1 cellular context compared by ENCODE assay signal in genomic region chr6:130858498-130859160, GRCh38.
TF ChIP-seq lines count a peak whose summit lies in the region.

No MANE protein-coding gene starts in this region.

TF ChIP-seq in HepG2, 621 proteins besides CTCF, POLR2A, EP300 and RAD21 (continued from another document):
- TF ChIP-seq ZNF280D (CRISPR knock-in tag; IDR thresholded peaks at IDR 0.05) = peak; percentile 67; the same call in 1 of the 2 replicates
- TF ChIP-seq SMC3 (IDR thresholded peaks at IDR 0.05; ENCODE audit: low read length) = no peak
- peak; percentile 40 for TF ChIP-seq ZFX (CRISPR knock-in tag; IDR thresholded peaks at IDR 0.05; ENCODE audit: low read depth)
- TF ChIP-seq PRDM10 (CRISPR knock-in tag; IDR thresholded peaks at IDR 0.05; ENCODE audit: low read depth) = no peak
- TF ChIP-seq RARA (CRISPR knock-in tag; IDR thresholded peaks at IDR 0.05) = peak; percentile 15; the same call in 1 of the 2 replicates
- TF ChIP-seq ZNF644 (CRISPR knock-in tag; IDR thresholded peaks at IDR 0.05; ENCODE audit: low read depth) = 0 out of 2 replicates have a peak, but pooled peaks have one; percentile 47
- no peak for TF ChIP-seq ZC3H4 (CRISPR knock-in tag; IDR thresholded peaks at IDR 0.05; ENCODE audit: borderline replicate concordance)
- TF ChIP-seq PBX2 (CRISPR knock-in tag; IDR thresholded peaks at IDR 0.05) = peak; percentile 47; the same call in 1 of the 2 replicates
- no peak for TF ChIP-seq HMGXB3 (CRISPR knock-in tag; IDR thresholded peaks at IDR 0.05; ENCODE audit: borderline replicate concordance)
- TF ChIP-seq ZNF124 (CRISPR knock-in tag; IDR thresholded peaks at IDR 0.05) = 0 out of 2 replicates have a peak, but pooled peaks have one; percentile 11
- TF ChIP-seq SOX5 (CRISPR knock-in tag; IDR thresholded peaks at IDR 0.05; ENCODE audit: borderline replicate concordance) = peak; percentile 32
- TF ChIP-seq ZFP36 (IDR thresholded peaks at IDR 0.05; ENCODE audit: borderline replicate concordance, low read depth, low read length, partially characterized antibody) = no peak
- TF ChIP-seq ZNF3 (CRISPR knock-in tag; IDR thresholded peaks at IDR 0.05) = no peak
- TF ChIP-seq SOX13 (IDR thresholded peaks at IDR 0.05) = no peak
- peak in 1 of 2 experiments; percentile 58; a peak in 1 of 4 replicates for TF ChIP-seq SOX13 (CRISPR knock-in tag; conservative IDR thresholded peaks at IDR 0.05 in 1 of 2, IDR thresholded peaks at IDR 0.05 in 1 of 2)
- TF ChIP-seq ARNTL (CRISPR knock-in tag; IDR thresholded peaks at IDR 0.05) = 0 out of 2 replicates have a peak, but pooled peaks have one; percentile 34
- peak; percentile 91 for TF ChIP-seq MEIS2 (CRISPR knock-in tag; IDR thresholded peaks at IDR 0.05)
- TF ChIP-seq MED1 (CRISPR knock-in tag; IDR thresholded peaks at IDR 0.05) = peak; percentile 43; the same call in 1 of the 2 replicates
